Comparison of ENCODE assay signal across 8 cellular contexts in the genomic region with DNA sequence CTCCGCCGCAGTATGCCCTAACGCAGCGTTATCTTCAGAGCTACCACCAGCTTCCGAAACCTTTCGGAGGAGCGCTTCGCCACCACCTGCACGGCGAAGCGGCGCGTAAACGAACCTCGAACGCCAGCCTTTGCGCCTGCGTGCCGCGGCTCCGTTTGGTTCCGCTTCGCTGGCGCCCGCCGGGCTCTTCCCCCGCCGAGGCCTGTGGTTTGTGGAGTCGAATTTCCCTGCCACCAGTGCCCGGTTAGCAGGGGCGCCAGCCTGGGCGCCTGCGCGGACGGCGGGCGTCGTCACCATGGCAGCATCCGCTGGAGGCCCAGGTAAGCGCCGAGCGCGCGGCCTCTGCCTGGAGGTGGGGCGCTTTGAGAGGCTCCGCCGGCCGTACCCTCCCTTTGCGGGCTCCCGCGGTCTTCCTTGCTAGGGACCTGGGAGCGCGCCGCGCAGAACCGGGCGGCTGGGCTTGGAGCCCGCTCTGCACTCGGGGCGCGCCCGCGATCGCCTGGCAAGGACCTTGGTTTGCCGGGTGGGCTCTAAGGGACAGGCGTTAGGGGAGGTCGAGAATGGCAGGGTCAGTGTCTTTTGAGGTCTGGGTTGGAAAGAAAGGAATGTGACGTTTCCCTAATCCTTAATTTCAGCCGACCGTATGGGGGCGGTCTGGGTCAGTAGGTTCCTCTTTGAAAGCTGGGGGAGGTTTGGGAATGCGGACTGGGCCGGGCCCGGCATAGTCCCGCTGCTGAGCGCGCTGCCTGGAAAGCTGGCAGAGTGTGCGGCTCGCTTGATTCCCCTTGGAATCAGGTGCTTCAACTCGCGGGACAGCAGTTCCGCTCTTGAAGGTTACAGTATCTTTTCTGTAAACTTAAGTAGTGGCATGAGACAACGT. TPM values are rescaled to one million over a fixed set of nuclear protein-coding genes. Genes with fewer than 3 reads are reported as not detected.
DNase-seq lines count a peak whose midpoint lies in the region; ATAC-seq and TF ChIP-seq lines count a peak whose summit lies in the region.

A gene with protein sequence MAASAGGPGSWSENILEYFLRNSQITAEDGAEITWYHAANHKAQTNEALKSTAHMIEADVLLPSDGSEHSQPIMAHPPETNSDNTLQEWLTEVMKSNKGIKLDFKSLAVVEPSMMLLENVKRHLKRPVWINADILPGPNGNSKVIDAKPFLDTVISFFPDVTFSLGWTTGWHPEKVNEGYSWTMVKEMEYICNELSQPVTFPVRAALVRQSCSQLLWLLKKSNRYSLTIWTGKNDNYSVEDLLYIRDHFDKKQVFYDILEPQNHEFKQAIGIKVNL (plus strand): TSS at position 272 of the 880 bp plus-strand sequence. CDS start 24 bp downstream, at position 296.

- TF ChIP-seq CTCF in OCI-LY1 (IDR thresholded peaks at IDR 0.05; ENCODE audit: low read length) = peak; percentile 10; the same call in 1 of the 2 replicates

- no peaks in the 10 kb centered on the region for H3K36me3 ChIP-seq in OCI-LY1 (ENCODE audit: insufficient read depth, low read length)

- peak; percentile 89 for DNase-seq in D341Med (ENCODE audit: low spot score)
- peak; percentile 32 for DNase-seq in HuH-7 (ENCODE audit: low spot score)
- DNase-seq in activated T-cell treated with anti-CD3 and anti-CD28 coated beads for 4 hours = peak; percentile 50
- peak; percentile 88 for DNase-seq in epithelial cell of prostate (ENCODE audit: low read depth, low spot score)
- DNase-seq in stimulated activated CD8-positive, alpha-beta memory T cell treated with anti-CD3 and anti-CD28 coated beads, Interleukin-15, amount 100 ng/mL, for 48 hours (ENCODE audit: low read depth in 2 of 2) = peak; percentile 56 to 71

- H3K79me2 ChIP-seq in OCI-LY1 (ENCODE audit: insufficient read depth, low read length) = no peaks in the 10 kb centered on the region

- H3K9me2 ChIP-seq in OCI-LY1 (ENCODE audit: low read depth, low read length) = no peaks in the 10 kb centered on the region

- H3K9ac ChIP-seq in OCI-LY1 (ENCODE audit: low read length) = peak within 1 kb of the TSS; percentile 51; the same call in 1 of the 2 replicates

- H3K4me1 ChIP-seq in OCI-LY1 (ENCODE audit: insufficient read depth, low read length, severe bottlenecking) (peaks cover 15% of the 10 kb centered on the region), mononuclear cell (ENCODE audit: insufficient read depth, low read length) (peaks cover 20% of the 10 kb centered on the region)

- H4K20me1 ChIP-seq in OCI-LY1 (ENCODE audit: insufficient read depth, low read length) = no peaks in the 10 kb centered on the region

- H3K27me3 ChIP-seq in OCI-LY1 (ENCODE audit: insufficient read depth, low read length) = no peaks in the 10 kb centered on the region
- H3K27me3 ChIP-seq in mononuclear cell (ENCODE audit: insufficient read depth, low read length) = no peaks in the 10 kb centered on the region

- peak within 1 kb of the TSS; percentile 61 for H3K4me3 ChIP-seq in OCI-LY1 (ENCODE audit: low read depth, low read length, poor library complexity, severe bottlenecking)
- peak within 1 kb of the TSS; percentile 75 for H3K4me3 ChIP-seq in mononuclear cell (ENCODE audit: low read length)

- H2AFZ ChIP-seq in OCI-LY1 (ENCODE audit: low read length) = no peak within 1 kb of the TSS

- ATAC-seq in GM21526 (IDR thresholded peaks at IDR 0.05; ENCODE audit: low FRiP score, unreplicated experiment) = peak; percentile 91

- peak within 1 kb of the TSS; percentile 74 for H3K4me2 ChIP-seq in OCI-LY1 (ENCODE audit: low read length)

- no peaks in the 10 kb centered on the region for H3F3A ChIP-seq in OCI-LY1 (ENCODE audit: insufficient read depth, low read length)

- no peaks in the 10 kb centered on the region; the same call in 1 of the 2 replicates for H3K9me3 ChIP-seq in OCI-LY1 (ENCODE audit: low read length)
- peaks cover 3% of the 10 kb centered on the region for H3K9me3 ChIP-seq in mononuclear cell (ENCODE audit: low read depth, low read length)

- no peak within 1 kb of the TSS for H3K27ac ChIP-seq in OCI-LY1 (ENCODE audit: low read depth, low read length, poor library complexity, severe bottlenecking)
- H3K27ac ChIP-seq in epithelial cell of prostate = peak within 1 kb of the TSS; percentile 74

RNA-seq across cellular contexts. Expression of the gene that starts here (rescaled TPM):
- 5.6 TPM for total RNA-seq in mononuclear cell

Comparison
In these comparisons a context has a peak if more than half of its experiments do, and no peak if none do; other contexts are left out.
1. DNase-seq: peak in every context shown above with its lines; median percentile 89 in D341Med; 88 in epithelial cell of prostate; 64 in stimulated activated CD8-positive, alpha-beta memory T cell treated with anti-CD3 and anti-CD28 coated beads, Interleukin-15, amount 100 ng/mL, for 48 hours; 50 in activated T-cell treated with anti-CD3 and anti-CD28 coated beads for 4 hours; 32 in HuH-7.